Comparison of ENCODE assay signal across 14 cellular contexts in genomic region chr12:120490284-120490683, GRCh38.
"Had no signal": no experiment of that assay in that cellular context is flagged by ENCODE, and none has a peak within 500 bp of the region (broad histone marks: within the 10 kb centered on the region; RNA-seq: fewer than 3 reads in every experiment).

No MANE protein-coding gene starts in this region.

- H3K27ac ChIP-seq: coronary artery, esophagus muscularis mucosa, hepatocyte, sigmoid colon had no signal

- H3K4me3 Mint-ChIP-seq: mesothelial cell of epicardium; stimulated activated naive CD8-positive, alpha-beta T cell treated with anti-CD3 and anti-CD28 coated beads, Interleukin-15, Interleukin-2, amounts not matched to agents 100 ng/mL and 50 ng/mL, for 24 hours had no signal

- H3K27ac Mint-ChIP-seq: mesothelial cell of epicardium; stimulated activated naive CD8-positive, alpha-beta T cell treated with anti-CD3 and anti-CD28 coated beads, Interleukin-15, Interleukin-2, amounts not matched to agents 100 ng/mL and 50 ng/mL, for 24 hours had no signal

- H3K9me3 ChIP-seq: esophagus muscularis mucosa, sigmoid colon had no signal

- DNase-seq: central memory CD4-positive, alpha-beta T cell; effector CD8-positive, alpha-beta T cell; foreskin fibroblast; head of caudate nucleus; posterior cingulate gyrus; sigmoid colon; stimulated activated CD4-positive, alpha-beta T cell treated with anti-CD3 and anti-CD28 coated beads, Interleukin-2, amount 100 ng/mL, for 24 hours; trophoblast cell had no signal

- H3K27me3 ChIP-seq: esophagus muscularis mucosa, hepatocyte, sigmoid colon had no signal

- H3K27me3 Mint-ChIP-seq: stimulated activated naive CD8-positive, alpha-beta T cell treated with anti-CD3 and anti-CD28 coated beads, Interleukin-15, Interleukin-2, amounts not matched to agents 100 ng/mL and 50 ng/mL, for 24 hours had no signal

- H3K9me3 Mint-ChIP-seq: mesothelial cell of epicardium; stimulated activated naive CD8-positive, alpha-beta T cell treated with anti-CD3 and anti-CD28 coated beads, Interleukin-15, Interleukin-2, amounts not matched to agents 100 ng/mL and 50 ng/mL, for 24 hours had no signal

- H3K4me3 ChIP-seq: coronary artery, esophagus muscularis mucosa, hepatocyte, sigmoid colon, skin epidermis had no signal
